8 cellular contexts compared by ENCODE assay signal in genomic region chr12:47217595-47217869, GRCh38.
A peak's percentile ranks its signal among the peaks of the same experiment; 100 is the strongest.
DNase-seq lines count a peak whose midpoint lies in the region; ATAC-seq and TF ChIP-seq lines count a peak whose summit lies in the region.
"Not testable (repeated sequence)": the region's sequence is repeated elsewhere in the genome, so short reads cannot be mapped to it uniquely, and the experiment has no call there.

No MANE protein-coding gene starts in this region.

- H2AFZ ChIP-seq in Karpas-422 (ENCODE audit: low read length): not testable (repeated sequence)

- H3K4me1 Mint-ChIP-seq in CD4-positive, alpha-beta T cell (ENCODE audit: low read depth): peaks cover 79% of the 10 kb centered on the region
- H3K4me1 Mint-ChIP-seq in T-helper 1 cell treated with Interleukin-12 subunit alpha and Interleukin-12 subunit beta and Interleukin-4 antibody, amounts not matched to agents 30 μg/mL and 1 μg/mL, for 36 hours (ENCODE audit: low read depth): peaks cover 46% of the 10 kb centered on the region
- H3K4me1 Mint-ChIP-seq in activated T-cell treated with anti-CD3 and anti-CD28 coated beads, Interleukin-2, amount 50 U/mL, for 24 hours (ENCODE audit: low read depth): peaks cover 49% of the 10 kb centered on the region
- peaks cover 39% of the 10 kb centered on the region for H3K4me1 Mint-ChIP-seq in activated naive CD8-positive, alpha-beta T cell (ENCODE audit: low read depth)
- H3K4me1 Mint-ChIP-seq in effector memory CD8-positive, alpha-beta T cell (ENCODE audit: low read depth in 2 of 2): peaks cover 42 to 47% of the 10 kb centered on the region in 2 donors

- not testable (repeated sequence) for TF ChIP-seq CTCF in CD4-positive, alpha-beta T cell (IDR thresholded peaks at IDR 0.05); neutrophil (IDR thresholded peaks at IDR 0.05); upper lobe of right lung (IDR thresholded peaks at IDR 0.05)

- peak overlapping the region; percentile 80 for H3K9ac ChIP-seq in Karpas-422 (ENCODE audit: low read length)

- H3K36me3 Mint-ChIP-seq in CD4-positive, alpha-beta T cell (ENCODE audit: low read depth): peaks cover 77% of the 10 kb centered on the region
- H3K36me3 Mint-ChIP-seq in T-helper 1 cell treated with Interleukin-12 subunit alpha and Interleukin-12 subunit beta and Interleukin-4 antibody, amounts not matched to agents 30 μg/mL and 1 μg/mL, for 36 hours (ENCODE audit: low read depth): peaks cover 41% of the 10 kb centered on the region
- H3K36me3 Mint-ChIP-seq in activated T-cell treated with anti-CD3 and anti-CD28 coated beads, Interleukin-2, amount 50 U/mL, for 24 hours (ENCODE audit: low read depth): peaks cover 83% of the 10 kb centered on the region
- peaks cover 40% of the 10 kb centered on the region for H3K36me3 Mint-ChIP-seq in activated naive CD8-positive, alpha-beta T cell
- H3K36me3 Mint-ChIP-seq in effector memory CD8-positive, alpha-beta T cell (ENCODE audit: insufficient read depth): peaks cover 62% of the 10 kb centered on the region

- not testable (repeated sequence) for H3K9me3 Mint-ChIP-seq in CD4-positive, alpha-beta T cell; T-helper 1 cell treated with Interleukin-12 subunit alpha and Interleukin-12 subunit beta and Interleukin-4 antibody, amounts not matched to agents 30 μg/mL and 1 μg/mL, for 36 hours; activated T-cell treated with anti-CD3 and anti-CD28 coated beads, Interleukin-2, amount 50 U/mL, for 24 hours; activated naive CD8-positive, alpha-beta T cell (ENCODE audit: low read depth); effector memory CD8-positive, alpha-beta T cell

- not testable (repeated sequence) for H4K20me1 ChIP-seq in Karpas-422 (ENCODE audit: insufficient read depth, low read depth, low read length)

- H3K4me1 ChIP-seq in Karpas-422 (ENCODE audit: low read length) (peaks cover 82% of the 10 kb centered on the region), neutrophil (ENCODE audit: control insufficient read depth in 1 of 2, insufficient read depth in 1 of 2, low read depth in 1 of 2, low read length in 1 of 2) (peaks cover 46% of the 10 kb centered on the region in 2 experiments)
- H3K4me1 ChIP-seq in upper lobe of right lung: not testable (repeated sequence)

- H3K27ac ChIP-seq in CD4-positive, alpha-beta T cell (ENCODE audit: low read depth, low read length): peak overlapping the region; percentile 68
- H3K27ac ChIP-seq in Karpas-422 (ENCODE audit: low read length): peak overlapping the region; percentile 97
- H3K27ac ChIP-seq in neutrophil: peak overlapping the region; percentile 20
- H3K27ac ChIP-seq in upper lobe of right lung: peak overlapping the region; percentile 73

- peak overlapping the region; percentile 99 for H3K4me3 Mint-ChIP-seq in CD4-positive, alpha-beta T cell
- peak overlapping the region; percentile 97 for H3K4me3 Mint-ChIP-seq in T-helper 1 cell treated with Interleukin-12 subunit alpha and Interleukin-12 subunit beta and Interleukin-4 antibody, amounts not matched to agents 30 μg/mL and 1 μg/mL, for 36 hours
- peak overlapping the region; percentile 91 for H3K4me3 Mint-ChIP-seq in activated T-cell treated with anti-CD3 and anti-CD28 coated beads, Interleukin-2, amount 50 U/mL, for 24 hours
- H3K4me3 Mint-ChIP-seq in activated naive CD8-positive, alpha-beta T cell: peak overlapping the region; percentile 98
- H3K4me3 Mint-ChIP-seq in effector memory CD8-positive, alpha-beta T cell: peak overlapping the region; percentile 88 to 99

- H3K27me3 Mint-ChIP-seq in CD4-positive, alpha-beta T cell; T-helper 1 cell treated with Interleukin-12 subunit alpha and Interleukin-12 subunit beta and Interleukin-4 antibody, amounts not matched to agents 30 μg/mL and 1 μg/mL, for 36 hours (ENCODE audit: low read depth); activated T-cell treated with anti-CD3 and anti-CD28 coated beads, Interleukin-2, amount 50 U/mL, for 24 hours; activated naive CD8-positive, alpha-beta T cell; effector memory CD8-positive, alpha-beta T cell: not testable (repeated sequence)

- CTCF ChIA-PET in CD4-positive, alpha-beta T cell (lab: Charles Lee): interaction anchor here (0.6 to 1.8 kb wide), 2 partner anchors 90 to 402 kb away, joined by 4 to 5 read pairs; no protein-coding TSS in a partner anchor

- not testable (repeated sequence) for H3K9me3 ChIP-seq in CD4-positive, alpha-beta T cell (ENCODE audit: control insufficient read depth, low read length); Karpas-422 (ENCODE audit: low read length); neutrophil; upper lobe of right lung

- peak in 2 of 10 experiments; percentile 30 for DNase-seq in CD4-positive, alpha-beta T cell
- not testable (repeated sequence) for DNase-seq in Karpas-422; activated T-cell treated with anti-CD3 and anti-CD28 coated beads, Interleukin-2, amount 50 U/mL, for 24 hours; effector memory CD8-positive, alpha-beta T cell; upper lobe of right lung

- intact Hi-C loops in CD4-positive, alpha-beta T cell (cut with DNase I, micrococcal nuclease): loop anchor here (5.0 kb wide), 4 partner anchors 90 to 180 kb away; no protein-coding TSS in a partner anchor
- intact Hi-C loops in upper lobe of right lung (cut with DNase I): not testable (repeated sequence)

- peaks cover 86% of the 10 kb centered on the region for H3K79me2 ChIP-seq in Karpas-422 (ENCODE audit: low read length)

- peak overlapping the region; percentile 96 for H3K4me2 ChIP-seq in Karpas-422 (ENCODE audit: low read depth, low read length, poor library complexity, severe bottlenecking)

- H3K4me3 ChIP-seq in Karpas-422 (ENCODE audit: low read length): peak overlapping the region; percentile 69
- H3K4me3 ChIP-seq in neutrophil (ENCODE audit: low read depth in 1 of 2, low read length in 1 of 2): not testable (repeated sequence)
- peak overlapping the region; percentile 41 for H3K4me3 ChIP-seq in upper lobe of right lung

- POLR2A ChIA-PET in CD4-positive, alpha-beta T cell (lab: Charles Lee): interaction anchor here (1.2 to 7.2 kb wide), 11 partner anchors 9 to 180 kb away, joined by 3 to 96 read pairs (median 9); partner anchors contain the start of genes AMIGO2 and PCED1B

- H3K27ac Mint-ChIP-seq in CD4-positive, alpha-beta T cell: peak overlapping the region; percentile 96
- peak overlapping the region; percentile 98 for H3K27ac Mint-ChIP-seq in T-helper 1 cell treated with Interleukin-12 subunit alpha and Interleukin-12 subunit beta and Interleukin-4 antibody, amounts not matched to agents 30 μg/mL and 1 μg/mL, for 36 hours
- peak overlapping the region; percentile 99 for H3K27ac Mint-ChIP-seq in activated T-cell treated with anti-CD3 and anti-CD28 coated beads, Interleukin-2, amount 50 U/mL, for 24 hours
- peak overlapping the region; percentile 99 for H3K27ac Mint-ChIP-seq in activated naive CD8-positive, alpha-beta T cell
- peak overlapping the region; percentile 90 to 96 for H3K27ac Mint-ChIP-seq in effector memory CD8-positive, alpha-beta T cell

- not testable (repeated sequence) for H3K27me3 ChIP-seq in CD4-positive, alpha-beta T cell (ENCODE audit: control insufficient read depth, insufficient read depth, low read length); Karpas-422 (ENCODE audit: low read length); neutrophil; upper lobe of right lung

- H3K9me2 ChIP-seq in Karpas-422 (replicated peaks; ENCODE audit: insufficient read depth, low read length): not testable (repeated sequence)

- not testable (repeated sequence) for ATAC-seq in CD4-positive, alpha-beta T cell (ENCODE audit: poor library complexity); effector memory CD8-positive, alpha-beta T cell (replicated peaks); upper lobe of right lung

- H3K36me3 ChIP-seq in Karpas-422 (ENCODE audit: insufficient read depth, low read length); neutrophil; upper lobe of right lung: not testable (repeated sequence)

Comparison
In these comparisons a context has a peak if more than half of its experiments do, and no peak if none do; other contexts are left out.
1. H3K27ac ChIP-seq: peak in every context shown above with its lines; median percentile 97 in Karpas-422; 73 in upper lobe of right lung; 68 in CD4-positive, alpha-beta T cell; 20 in neutrophil.